13 cellular contexts compared by ENCODE assay signal in genomic region chr12:64627781-64628180, GRCh38. TPM values are rescaled to one million over a fixed set of nuclear protein-coding genes. Genes with fewer than 3 reads are reported as not detected.
DNase-seq lines count a peak whose midpoint lies in the region; ATAC-seq and TF ChIP-seq lines count a peak whose summit lies in the region.
"Had no signal": no experiment of that assay in that cellular context is flagged by ENCODE, and none has a peak within 500 bp of the region (broad histone marks: within the 10 kb centered on the region; RNA-seq: fewer than 3 reads in every experiment).

No MANE protein-coding gene starts in this region.

- peaks cover 10% of the 10 kb centered on the region for H3K9me3 Mint-ChIP-seq in activated naive CD8-positive, alpha-beta T cell treated with anti-CD3 and anti-CD28 coated beads for 36 hours

- no peaks in the 10 kb centered on the region for H3K27me3 Mint-ChIP-seq in activated naive CD8-positive, alpha-beta T cell treated with anti-CD3 and anti-CD28 coated beads for 36 hours

- TF ChIP-seq POLR2A in spleen (IDR thresholded peaks at IDR 0.05): no peak

- H3K9me3 ChIP-seq in spleen: peaks cover 0 to under 1% (median 0%) of the 10 kb centered on the region in 8 donors
- H3K9me3 ChIP-seq: SJCRH30 had no signal

- peak overlapping the region; percentile 16 for H3K27ac Mint-ChIP-seq in activated naive CD8-positive, alpha-beta T cell treated with anti-CD3 and anti-CD28 coated beads for 36 hours
- H3K27ac Mint-ChIP-seq: mesothelial cell of epicardium had no signal

- H3K4me1 Mint-ChIP-seq in activated naive CD8-positive, alpha-beta T cell treated with anti-CD3 and anti-CD28 coated beads for 36 hours: peaks cover 54% of the 10 kb centered on the region

- no peak for TF ChIP-seq CTCF in spleen (IDR thresholded peaks at IDR 0.05 in 8 of 11, conservative IDR thresholded peaks at IDR 0.05 in 3 of 11)

- peaks cover 34% of the 10 kb centered on the region for H3K36me3 Mint-ChIP-seq in activated naive CD8-positive, alpha-beta T cell treated with anti-CD3 and anti-CD28 coated beads for 36 hours

- H3K36me3 ChIP-seq in spleen: peaks cover 0 to 27% (median 0%) of the 10 kb centered on the region in 6 donors

- peaks cover 48 to 100% (median 86%) of the 10 kb centered on the region in 6 donors for H3K4me1 ChIP-seq in spleen
- H3K4me1 ChIP-seq: SJCRH30 had no signal

- ATAC-seq in Right ventricle myocardium superior (ENCODE audit: poor library complexity): peak; percentile 23
- ATAC-seq in HG02642 (IDR thresholded peaks at IDR 0.05; ENCODE audit: poor library complexity, unreplicated experiment): no peak
- ATAC-seq in HG02973 (IDR thresholded peaks at IDR 0.05; ENCODE audit: unreplicated experiment): no peak

- H3K4me3 ChIP-seq in spleen: no peak overlapping the region
- H3K4me3 ChIP-seq: SJCRH30 had no signal

- H3K27ac ChIP-seq in spleen: peak overlapping the region; percentile 12 to 99 (median 89)
- H3K27ac ChIP-seq: HL-60, SJCRH30 had no signal

- intact Hi-C loops in Right ventricle myocardium superior (cut with DNase I): no loop called here
- intact Hi-C loops in spleen (cut with DNase I; ENCODE audit: low total_unique reads): no loop called here

- peak; percentile 84 for DNase-seq in GM04503 (ENCODE audit: low read depth)
- no peak for DNase-seq in activated naive CD8-positive, alpha-beta T cell treated with anti-CD3 and anti-CD28 coated beads for 36 hours
- no peak for DNase-seq in Right ventricle myocardium superior
- no peak for DNase-seq in spleen
- no peak for DNase-seq in activated effector memory CD4-positive, alpha-beta T cell treated with Interleukin-2 at 50 U/mL for 16 hours
- no peak for DNase-seq in HK-2 (ENCODE audit: unreplicated experiment)
- DNase-seq: erythroblast, NCI-H2081 treated with DMSO at 0.1 percent for 48 hours, SJCRH30 had no signal

- H3K4me3 Mint-ChIP-seq in activated naive CD8-positive, alpha-beta T cell treated with anti-CD3 and anti-CD28 coated beads for 36 hours: no peak overlapping the region
- H3K4me3 Mint-ChIP-seq: mesothelial cell of epicardium had no signal

- H3K27me3 ChIP-seq in spleen (replicated peaks in 1 of 7): no peaks in the 10 kb centered on the region
- H3K27me3 ChIP-seq: SJCRH30 had no signal

RNA-seq across cellular contexts. Expression of gene RASSF3, which starts 17.5 kb away (rescaled TPM):
- 10 to 100 TPM; 48.0 to 51.0 TPM for total RNA-seq in activated naive CD8-positive, alpha-beta T cell treated with anti-CD3 and anti-CD28 coated beads for 36 hours
- total RNA-seq in Right ventricle myocardium superior (117 TPM), spleen (100 to 1,000 TPM in 3 of 7 donors, 10 to 100 TPM in 4; 69.1 to 120 (median 97.0) TPM)
- polyA plus RNA-seq in spleen: 10 to 100 TPM; 31.0 to 51.5 (median 31.8) TPM
